In the genomic region with DNA sequence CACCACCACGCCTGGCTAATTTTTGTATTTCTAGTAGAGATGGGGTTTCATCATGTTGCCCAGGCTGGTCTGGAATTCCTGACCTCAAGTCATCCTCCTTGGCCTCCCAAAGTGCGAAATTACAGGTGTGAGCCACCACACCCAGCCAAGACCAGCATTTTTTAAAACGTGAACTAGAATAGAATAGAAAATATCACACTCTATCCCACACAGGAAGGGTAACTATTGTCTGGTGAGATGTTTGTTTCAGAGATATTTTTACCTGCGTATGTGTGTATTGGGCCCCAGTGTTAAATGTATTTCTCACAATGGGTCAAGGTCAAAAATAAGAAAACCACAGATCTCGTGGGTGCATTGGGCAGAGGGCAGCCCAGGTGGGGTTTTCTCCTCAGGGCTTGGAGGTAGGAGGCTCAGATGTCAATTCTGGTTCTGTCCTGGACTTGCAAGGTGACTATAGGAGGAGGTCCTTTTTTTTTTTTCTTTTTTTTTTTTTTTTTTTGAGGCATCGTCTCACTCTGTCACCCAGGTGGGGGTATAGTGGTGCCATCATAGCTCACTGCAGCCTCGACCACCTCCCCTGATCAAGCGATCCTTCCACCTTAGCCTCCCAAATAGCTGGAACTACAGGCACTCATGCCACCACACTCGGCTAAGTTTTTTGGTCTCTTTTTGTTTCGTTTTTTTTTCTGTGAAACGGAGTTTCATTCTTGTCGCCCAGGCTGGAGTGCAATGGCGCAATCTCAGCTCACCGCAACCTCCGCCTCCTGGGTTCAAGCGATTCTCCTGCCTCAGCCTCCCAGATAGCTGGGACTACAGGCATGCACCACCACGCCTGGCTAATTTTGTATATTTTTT, we compare ENCODE assay signal across 12 cellular contexts. TPM values are rescaled to one million over a fixed set of nuclear protein-coding genes. Genes with fewer than 3 reads are reported as not detected.
DNase-seq lines count a peak whose midpoint lies in the region; ATAC-seq, FAIRE-seq and TF ChIP-seq lines count a peak whose summit lies in the region.
"Had no signal": no experiment of that assay in that cellular context is flagged by ENCODE, and none has a peak within 500 bp of the region (broad histone marks: within the 10 kb centered on the region; RNA-seq: fewer than 3 reads in every experiment).

No MANE protein-coding gene starts in this region.

- peak overlapping the region; percentile 47; the same call in 1 of the 2 replicates for H3K9ac ChIP-seq in KMS-11

- H3K4me3 ChIP-seq in KMS-11 (IDR thresholded peaks at IDR 0.05; ENCODE audit: insufficient read depth, low read depth, low read length) (no peak overlapping the region), spleen (peak overlapping the region in 1 of 8 donors; percentile 61)

- FAIRE-seq in H54 (lab: Jason Lieb, UNC): no peak
- FAIRE-seq: kidney had no signal

- H3K4me2 ChIP-seq in KMS-11: peak overlapping the region; percentile 98; the same call in 1 of the 2 replicates

- H3K79me2 ChIP-seq in KMS-11 (ENCODE audit: insufficient read depth, low read depth): peaks cover 62% of the 10 kb centered on the region

- H4K20me1 ChIP-seq in KMS-11 (ENCODE audit: insufficient read depth): no peaks in the 10 kb centered on the region

- H3K27me3 ChIP-seq in KMS-11 (ENCODE audit: insufficient read depth, low read depth) (no peaks in the 10 kb centered on the region), spleen (replicated peaks in 1 of 7) (peaks cover 0 to 5% (median 0%) of the 10 kb centered on the region in 7 donors)

- H3K27ac ChIP-seq in KMS-11 (peak overlapping the region; percentile 91), spleen (peak overlapping the region in 7 of 8 donors; percentile 36 to 88 (median 80))

- intact Hi-C loops in spleen (cut with DNase I; ENCODE audit: low total_unique reads): no loop called here

- no peaks in the 10 kb centered on the region for H3K9me3 ChIP-seq in spleen

- no peaks in the 10 kb centered on the region for H3K36me3 ChIP-seq in KMS-11 (ENCODE audit: insufficient read depth)
- H3K36me3 ChIP-seq in spleen: peaks cover 0 to 60% (median 4%) of the 10 kb centered on the region in 6 donors

- DNase-seq in spleen: no peak
- DNase-seq in SW480 (ENCODE audit: low spot score): no peak
- no peak for DNase-seq in H54 (ENCODE audit: insufficient read length, low spot score)
- no peak for DNase-seq in NCI-H1694 (lab: John Stamatoyannopoulos, UW)
- DNase-seq: activated CD8-positive, alpha-beta memory T cell treated with anti-CD3 and anti-CD28 coated beads for 24 hours; aorta; kidney; posterior cingulate gyrus had no signal

- 68 to 74% (median 73%) methylated on average over 17 of the region's 17 CpGs for WGBS in spleen, 5 donors

- no peak overlapping the region for H2AFZ ChIP-seq in KMS-11 (ENCODE audit: low read depth)

- H3K4me1 ChIP-seq in KMS-11 (ENCODE audit: low read depth, poor library complexity, severe bottlenecking) (peaks cover 88% of the 10 kb centered on the region), spleen (peaks cover 24 to 84% (median 59%) of the 10 kb centered on the region in 6 donors)

- TF ChIP-seq CTCF in KMS-11 (conservative IDR thresholded peaks at IDR 0.05; ENCODE audit: low read depth, low read length) (no peak), spleen (IDR thresholded peaks at IDR 0.05 in 8 of 11, conservative IDR thresholded peaks at IDR 0.05 in 3 of 11) (no peak)

- TF ChIP-seq POLR2A in spleen (IDR thresholded peaks at IDR 0.05): no peak
- TF ChIP-seq POLR2A in H54 (IDR thresholded peaks at IDR 0.05; ENCODE audit: low read depth, low read length): no peak

- ATAC-seq in GM19023 (IDR thresholded peaks at IDR 0.05; ENCODE audit: unreplicated experiment) (peak; percentile 31), HG02588 (IDR thresholded peaks at IDR 0.05; ENCODE audit: unreplicated experiment) (peak; percentile 51)

RNA-seq across cellular contexts. Expression of gene SH2B2, which starts 19.0 kb away (rescaled TPM):
- total RNA-seq in spleen: 10 to 100 TPM; 23.2 to 36.9 (median 29.4) TPM
- 10 to 100 TPM; 13.4 to 31.2 (median 15.5) TPM for polyA plus RNA-seq in spleen

RNA-seq across cellular contexts. Expression of gene SPDYE6, which starts 50.6 kb away (rescaled TPM):
- not detected for total RNA-seq in spleen
- polyA plus RNA-seq in spleen: under 1 TPM in 1 of 3 donors, not detected in 2; 0.06 TPM
- total RNA-seq: aorta, Daoy, kidney had no signal
